In genomic region chr10:3782456-3783312, GRCh38 we compare ENCODE assay signal across 8 cellular contexts. TPM values are rescaled to one million over a fixed set of nuclear protein-coding genes. Genes with fewer than 3 reads are reported as not detected.
A peak's percentile ranks its signal among the peaks of the same experiment; 100 is the strongest.
DNase-seq lines count a peak whose midpoint lies in the region; ATAC-seq and TF ChIP-seq lines count a peak whose summit lies in the region.

No MANE protein-coding gene starts in this region.

- peak overlapping the region; percentile 93 for H3K27ac ChIP-seq in VCaP
- peak overlapping the region; percentile 87 to 100 (median 99) for H3K27ac ChIP-seq in dorsolateral prefrontal cortex

- peak; percentile 94 for DNase-seq in A172 (ENCODE audit: low spot score)
- peak; percentile 86 for DNase-seq in M059J (ENCODE audit: low read depth)
- peak in 6 of 10 donors; percentile 42 to 71 (median 52) for DNase-seq in dorsolateral prefrontal cortex
- DNase-seq in left kidney (ENCODE audit: low read depth, low spot score): peak; percentile 73
- peak; percentile 37 for DNase-seq in stimulated activated CD8-positive, alpha-beta memory T cell treated with anti-CD3 and anti-CD28 coated beads, Interleukin-12 subunit alpha, Interleukin-12 subunit beta, amount 100 ng/mL, for 4 hours (ENCODE audit: low read depth)

- intact Hi-C loops in dorsolateral prefrontal cortex (cut with DNase I): loop anchor here (2.0 to 10.0 kb wide), 6 partner anchors 310 to 872 kb away; no protein-coding TSS in a partner anchor

- ATAC-seq in GM18502 (IDR thresholded peaks at IDR 0.05; ENCODE audit: poor library complexity, unreplicated experiment) (peak; percentile 24), HG03095 (IDR thresholded peaks at IDR 0.05; ENCODE audit: unreplicated experiment) (no peak)

- no peak for TF ChIP-seq CTCF in VCaP (conservative IDR thresholded peaks at IDR 0.05)
- TF ChIP-seq CTCF in dorsolateral prefrontal cortex (IDR thresholded peaks at IDR 0.05 in 54 of 56, conservative IDR thresholded peaks at IDR 0.05 in 2 of 56; ENCODE audit: low read depth in 1 of 56, partially characterized antibody in 56 of 56): peak in 13 of 56 donors; percentile 5 to 39 (median 14)

- H3K4me3 ChIP-seq in dorsolateral prefrontal cortex: peak overlapping the region; percentile 69 to 100 (median 93)

- no peaks in the 10 kb centered on the region for H3K27me3 ChIP-seq in dorsolateral prefrontal cortex

RNA-seq across cellular contexts. Expression of gene KLF6, which starts 2.3 kb away (rescaled TPM):
- total RNA-seq in A172 (2014; rRNA removed; shearing (Covaris generic)): 20.3 and 20.4 TPM in 2 replicates
- total RNA-seq in M059J (2014; rRNA removed; shearing (Covaris generic)): 4.8 and 9.9 TPM in 2 replicates
- 100 to 1,000 TPM in 1 of 120 experiments, 10 to 100 TPM in 119; 22.3 to 102 (median 41.8) TPM for total RNA-seq in dorsolateral prefrontal cortex

Comparison
In these comparisons a context has a peak if more than half of its experiments do, and no peak if none do; other contexts are left out.
1. DNase-seq: peak in every context shown above with its lines; median percentile 94 in A172; 86 in M059J; 73 in left kidney; 52 in dorsolateral prefrontal cortex; 37 in stimulated activated CD8-positive, alpha-beta memory T cell treated with anti-CD3 and anti-CD28 coated beads, Interleukin-12 subunit alpha, Interleukin-12 subunit beta, amount 100 ng/mL, for 4 hours.